Comparison of ENCODE assay signal across 18 cellular contexts in the genomic region with DNA sequence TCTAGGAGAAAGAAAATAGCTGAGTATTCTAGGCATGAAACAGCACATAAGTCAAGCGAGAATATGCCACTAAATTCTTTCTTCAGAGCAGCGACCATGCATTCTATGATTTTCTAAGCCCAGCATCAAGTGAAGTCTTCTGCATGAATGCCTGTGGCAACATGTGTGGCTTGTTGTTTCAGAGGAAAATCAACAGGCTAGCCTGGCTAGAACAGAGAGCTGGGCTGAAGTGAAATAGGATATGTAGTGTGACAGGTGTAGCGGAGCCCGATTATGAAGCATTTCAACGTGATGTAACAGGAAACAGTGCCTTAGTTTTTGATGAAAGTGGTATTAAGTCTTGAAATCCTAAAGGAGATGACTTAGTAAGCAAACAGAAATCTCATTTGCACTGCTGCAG. TPM values are rescaled to one million over a fixed set of nuclear protein-coding genes. Genes with fewer than 3 reads are reported as not detected.
DNase-seq lines count a peak whose midpoint lies in the region; ATAC-seq, FAIRE-seq and TF ChIP-seq lines count a peak whose summit lies in the region.
"Had no signal": no experiment of that assay in that cellular context is flagged by ENCODE, and none has a peak within 500 bp of the region (broad histone marks: within the 10 kb centered on the region; RNA-seq: fewer than 3 reads in every experiment).

No MANE protein-coding gene starts in this region.

- H2BK120ac ChIP-seq in trophoblast cell (ENCODE audit: insufficient read depth, low read length, poor library complexity) = no peak overlapping the region

- no peak overlapping the region for H3K9ac ChIP-seq in trophoblast cell (ENCODE audit: low read length)

- no CpG with 5 or more reads among the region's 5 CpGs for WGBS in trophoblast cell (ENCODE audit: extremely low coverage, insufficient coverage, insufficient read length)

- H3K4me3 Mint-ChIP-seq in brain = peak overlapping the region in 3 of 5 experiments; percentile 20 to 64 (median 32)
- H3K4me3 Mint-ChIP-seq in immature natural killer cell = no peak overlapping the region

- no peak overlapping the region for H3K23ac ChIP-seq in trophoblast cell (ENCODE audit: low read length)

- no peak overlapping the region for H3K27ac ChIP-seq in trophoblast cell (ENCODE audit: low read depth, low read length)
- H3K27ac ChIP-seq: A549, upper lobe of left lung, WERI-Rb-1 had no signal

- DNase-seq in NCI-H526 (lab: John Stamatoyannopoulos, UW) (peak; percentile 12 to 21), NCI-H526 treated with DMSO at 0.1 percent for 48 hours (lab: John Stamatoyannopoulos, UW) (no peak), NCI-H2029 treated with DMSO at 0.1 percent for 48 hours (lab: John Stamatoyannopoulos, UW) (peak; percentile 39), trophoblast cell (no peak), GM12891 (ENCODE audit: insufficient read length, low spot score) (no peak), immature natural killer cell (no peak)
- DNase-seq: DMS 273 treated with DMSO at 0.1 percent for 48 hours, HCEC 1CT, midbrain, NCI-H446 treated with DMSO at 0.1 percent for 48 hours, upper lobe of left lung, WERI-Rb-1 had no signal

- no peaks in the 10 kb centered on the region for H3K27me3 ChIP-seq in trophoblast cell (ENCODE audit: insufficient read depth, low read length)
- H3K27me3 ChIP-seq: cardiac muscle cell, upper lobe of left lung had no signal

- no peak overlapping the region for H3K4me2 ChIP-seq in trophoblast cell (ENCODE audit: low read length)
- H3K4me2 ChIP-seq: A549 had no signal

- H4K8ac ChIP-seq in trophoblast cell (ENCODE audit: low read depth, low read length) = no peak overlapping the region

- H3K36me3 Mint-ChIP-seq in brain (peaks cover 46% of the 10 kb centered on the region), immature natural killer cell (peaks cover 3 to 17% (median 13%) of the 10 kb centered on the region in 3 donors)

- H3K9me3 Mint-ChIP-seq in brain (no peaks in the 10 kb centered on the region), immature natural killer cell (no peaks in the 10 kb centered on the region)

- H3K18ac ChIP-seq in trophoblast cell (ENCODE audit: low read length) = no peak overlapping the region

- H3K4me1 Mint-ChIP-seq in brain (peaks cover 96% of the 10 kb centered on the region), immature natural killer cell (peaks cover 83 to 98% of the 10 kb centered on the region in 2 donors)

- no peaks in the 10 kb centered on the region for H3K9me3 ChIP-seq in trophoblast cell (ENCODE audit: insufficient read depth, low read depth, low read length)
- H3K9me3 ChIP-seq: A549, upper lobe of left lung had no signal

- no peak overlapping the region for H3K4me3 ChIP-seq in trophoblast cell (ENCODE audit: low read depth, low read length)
- H3K4me3 ChIP-seq: A549, cardiac muscle cell, skin epidermis, upper lobe of left lung had no signal

- H2AK5ac ChIP-seq in trophoblast cell (ENCODE audit: low read length) = no peak overlapping the region

- H3K27me3 Mint-ChIP-seq in brain (peaks cover under 1% of the 10 kb centered on the region), immature natural killer cell (ENCODE audit: low read depth in 3 of 3) (peaks cover 0 to 1% (median 0%) of the 10 kb centered on the region in 3 donors)

- H4K91ac ChIP-seq in trophoblast cell (ENCODE audit: low read depth, low read length) = no peak overlapping the region

- peak overlapping the region; percentile 18 for H3K4ac ChIP-seq in trophoblast cell (ENCODE audit: low read depth, low read length)

- no peak overlapping the region for H2BK5ac ChIP-seq in trophoblast cell (ENCODE audit: low read depth, low read length, poor library complexity)

- no peak for TF ChIP-seq CTCF in brain (conservative IDR thresholded peaks at IDR 0.05)

- FAIRE-seq in GM12891 (lab: Jason Lieb, UNC) = no peak
- FAIRE-seq: A549, GM12892 had no signal

- no peak overlapping the region for H2BK12ac ChIP-seq in trophoblast cell (ENCODE audit: low read length)

- TF ChIP-seq POLR2A in GM12891 (IDR thresholded peaks at IDR 0.05; ENCODE audit: low read depth, low read length) = no peak

- H3K79me1 ChIP-seq in trophoblast cell (ENCODE audit: low read length) = no peaks in the 10 kb centered on the region

- peaks cover 4 to 8% of the 10 kb centered on the region in 2 experiments for H3K36me3 ChIP-seq in trophoblast cell (ENCODE audit: control insufficient read depth in 1 of 2, insufficient read depth in 2 of 2, low read length in 2 of 2)

- ATAC-seq in HG02798 (IDR thresholded peaks at IDR 0.05; ENCODE audit: poor library complexity, unreplicated experiment) = no peak
- ATAC-seq: A549 had no signal

- peaks cover 0 to 4% of the 10 kb centered on the region in 2 experiments for H3K4me1 ChIP-seq in trophoblast cell (ENCODE audit: control insufficient read depth in 1 of 2, insufficient read depth in 2 of 2, low read length in 2 of 2)

- no peak overlapping the region for H4K12ac ChIP-seq in trophoblast cell (ENCODE audit: low read depth, low read length)

- peaks cover 19% of the 10 kb centered on the region for H3K79me2 ChIP-seq in trophoblast cell (ENCODE audit: control insufficient read depth, insufficient read depth, low read length, poor library complexity)

- no peak overlapping the region for H3K14ac ChIP-seq in trophoblast cell (ENCODE audit: low read length)

- H3K27ac Mint-ChIP-seq in brain (peak overlapping the region in 2 of 5 experiments; percentile 11 to 41), immature natural killer cell (peak overlapping the region in 2 of 6 donors; percentile 49 to 77)

- H2AFZ ChIP-seq in trophoblast cell (ENCODE audit: insufficient read depth, low read length, poor library complexity) = no peak overlapping the region

TF ChIP-seq in GM12891, 5 proteins besides CTCF, POLR2A, EP300 and RAD21:
- no peak for TF ChIP-seq PAX5 (IDR thresholded peaks at IDR 0.05; ENCODE audit: insufficient read depth, low read length, severe bottlenecking)
- no peak for TF ChIP-seq POU2F2 (IDR thresholded peaks at IDR 0.05; ENCODE audit: low read depth, low read length)
- no peak for TF ChIP-seq TAF1 (IDR thresholded peaks at IDR 0.05; ENCODE audit: low read depth, low read length)
- TF ChIP-seq SPI1 (IDR thresholded peaks at IDR 0.05; ENCODE audit: low read depth, low read length) = no peak
- TF ChIP-seq POLR2AphosphoS5 (IDR thresholded peaks at IDR 0.05; ENCODE audit: low read depth, low read length) = no peak

RNA-seq across cellular contexts. Expression of a gene that starts 7.0 kb away (rescaled TPM):
- polyA plus RNA-seq in brain (ENCODE audit: insufficient read depth, low read depth, low replicate concordance) (250 TPM), immature natural killer cell (100 to 1,000 TPM; 223 to 269 (median 257) TPM)
- polyA plus RNA-seq in trophoblast cell (2013) = 405 and 420 TPM in 2 replicates
- 226 TPM for polyA plus RNA-seq in GM12891 (2012; ENCODE audit: low read depth, missing spikeins)

RNA-seq across cellular contexts. Expression of a gene that starts 29.7 kb away (rescaled TPM):
- 7.6 TPM for polyA plus RNA-seq in brain (ENCODE audit: insufficient read depth, low read depth, low replicate concordance)
- 46.4 and 46.9 TPM in 2 replicates for polyA plus RNA-seq in trophoblast cell (2013)
- polyA plus RNA-seq in GM12891 (2012; ENCODE audit: low read depth, missing spikeins) = 24.8 TPM
- 10 to 100 TPM; 32.8 to 50.4 (median 37.9) TPM for polyA plus RNA-seq in immature natural killer cell

RNA-seq across cellular contexts. Expression of a gene that starts 34.2 kb away (rescaled TPM):
- polyA plus RNA-seq in brain (ENCODE audit: insufficient read depth, low read depth, low replicate concordance) (24.5 TPM), immature natural killer cell (10 to 100 TPM; 34.0 to 35.6 (median 34.9) TPM)
- 71.3 and 73.2 TPM in 2 replicates for polyA plus RNA-seq in trophoblast cell (2013)
- polyA plus RNA-seq in GM12891 (2012; ENCODE audit: low read depth, missing spikeins) = 28.9 TPM

RNA-seq across cellular contexts. Expression of a gene that starts 55.4 kb away (rescaled TPM):
- polyA plus RNA-seq in brain (ENCODE audit: insufficient read depth, low read depth, low replicate concordance) = not detected
- polyA plus RNA-seq in trophoblast cell (2013) = 0.07 and 0.22 TPM in 2 replicates
- not detected for polyA plus RNA-seq in GM12891 (2012; ENCODE audit: low read depth, missing spikeins)
- not detected for polyA plus RNA-seq in immature natural killer cell
- polyA plus RNA-seq: A549, cardiac muscle cell had no signal

Comparison
In these comparisons a context has a peak if more than half of its experiments do, and no peak if none do; other contexts are left out.
1. DNase-seq: peak in NCI-H526 (2 of 2) and NCI-H2029 treated with DMSO at 0.1 percent for 48 hours (single experiment); none in NCI-H526 treated with DMSO at 0.1 percent for 48 hours (single experiment), trophoblast cell (0 of 2), GM12891 (single experiment) and immature natural killer cell (0 of 3).
2. H3K4me3 Mint-ChIP-seq: peak in brain (3 of 5); none in immature natural killer cell (0 of 5).